In the genomic region with DNA sequence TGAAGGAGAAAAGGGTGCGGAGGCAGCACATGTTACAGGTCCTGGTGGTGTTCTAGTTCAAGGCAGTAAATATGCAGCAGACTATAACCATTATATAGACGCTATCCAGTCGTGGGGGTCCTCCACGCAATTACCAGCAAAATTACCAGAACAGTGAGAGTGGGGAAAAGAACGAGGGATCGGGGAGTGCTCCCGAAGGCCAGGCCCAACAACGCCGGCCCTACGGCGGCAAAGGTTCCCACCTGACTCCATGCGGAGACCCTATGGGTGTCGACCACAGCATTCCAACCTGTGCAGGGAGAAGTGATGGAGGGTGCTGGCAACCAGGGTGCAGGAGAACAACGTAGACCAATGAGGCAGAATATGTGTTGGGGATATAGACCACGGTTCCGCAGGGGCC, we compare ENCODE assay signal across 1 cellular context.
TF ChIP-seq lines count a peak whose summit lies in the region.

No MANE protein-coding gene starts in this region.

TF ChIP-seq in GM23338, 12 proteins besides CTCF, POLR2A, EP300 and RAD21 (continued from another document):
- no peak for TF ChIP-seq ZNF462 (CRISPR knock-in tag; IDR thresholded peaks at IDR 0.05)
